ENCODE assay signal across 17 cellular contexts in genomic region chr4:118773082-118773792, GRCh38.
DNase-seq lines count a peak whose midpoint lies in the region; ATAC-seq and TF ChIP-seq lines count a peak whose summit lies in the region.
"Had no signal": no experiment of that assay in that cellular context is flagged by ENCODE, and none has a peak within 500 bp of the region (broad histone marks: within the 10 kb centered on the region; RNA-seq: fewer than 3 reads in every experiment).

No MANE protein-coding gene starts in this region.

- peaks cover 93% of the 10 kb centered on the region for H3F3A ChIP-seq in GM23248 (ENCODE audit: insufficient read depth)

- H3K27ac Mint-ChIP-seq in WTC11: peak overlapping the region; percentile 51; the same call in 1 of the 2 replicates
- H3K27ac Mint-ChIP-seq: activated naive CD8-positive, alpha-beta T cell; effector memory CD8-positive, alpha-beta T cell; naive B cell had no signal

- H3K27ac ChIP-seq in GM23248 (peak overlapping the region; percentile 56), mesenchymal stem cell (ENCODE audit: low read length, poor library complexity, severe bottlenecking) (no peak overlapping the region), stomach (peak overlapping the region in 4 of 5 donors; percentile 42 to 83 (median 66))

- no peak for ATAC-seq in WTC11
- no peak for ATAC-seq in HG02981 (IDR thresholded peaks at IDR 0.05; ENCODE audit: unreplicated experiment)
- no peak for ATAC-seq in GM19397 (IDR thresholded peaks at IDR 0.05; ENCODE audit: unreplicated experiment)
- no peak for ATAC-seq in HG03439 (IDR thresholded peaks at IDR 0.05; ENCODE audit: unreplicated experiment)
- ATAC-seq: activated T-cell treated with anti-CD3 and anti-CD28 coated beads, Interleukin-2, amount 50 U/mL, for 4 hours; effector memory CD8-positive, alpha-beta T cell had no signal

- H2AFZ ChIP-seq in GM23248 (no peak overlapping the region), mesenchymal stem cell (ENCODE audit: low read depth, low read length) (no peak overlapping the region)

- no peak overlapping the region for H3K4me3 Mint-ChIP-seq in WTC11
- H3K4me3 Mint-ChIP-seq: activated naive CD8-positive, alpha-beta T cell; activated T-cell treated with anti-CD3 and anti-CD28 coated beads, Interleukin-2, amount 50 U/mL, for 4 hours; effector memory CD8-positive, alpha-beta T cell; naive B cell had no signal

- 0 out of 2 replicates have a peak, but pooled peaks cover 4% of the 10 kb centered on the region for H4K20me1 ChIP-seq in GM23248 (ENCODE audit: insufficient read depth)

- TF ChIP-seq CTCF in WTC11 (IDR thresholded peaks at IDR 0.05): no peak
- no peak for TF ChIP-seq CTCF in stomach (IDR thresholded peaks at IDR 0.05)

- in situ Hi-C loops in GM23248 (cut with MboI): loop anchor here (25.0 kb wide), 1 partner anchor 189 kb away; no protein-coding TSS in a partner anchor

- no peak overlapping the region for H3K4me3 ChIP-seq in GM23248
- H3K4me3 ChIP-seq in mesenchymal stem cell (ENCODE audit: insufficient read depth in 1 of 2, low read depth in 1 of 2, low read length in 2 of 2): no peak overlapping the region
- H3K4me3 ChIP-seq in stomach: no peak overlapping the region

- H3K36me3 ChIP-seq in GM23248 (ENCODE audit: low read depth) (peaks cover 32% of the 10 kb centered on the region), mesenchymal stem cell (ENCODE audit: control insufficient read depth in 1 of 2, insufficient read depth in 2 of 2, low read depth in 1 of 2, low read length in 2 of 2) (peaks cover 3 to 47% of the 10 kb centered on the region in 2 experiments), stomach (peaks cover 0 to 14% (median 0%) of the 10 kb centered on the region in 4 donors)

- peaks cover 3% of the 10 kb centered on the region for H3K79me1 ChIP-seq in mesenchymal stem cell (replicated peaks; ENCODE audit: low read length, poor library complexity, severe bottlenecking)

- H4K8ac ChIP-seq in mesenchymal stem cell (ENCODE audit: low read length): no peak overlapping the region

- no peak overlapping the region for H3K4ac ChIP-seq in mesenchymal stem cell (ENCODE audit: low read depth in 1 of 2, low read length in 2 of 2)

- H3K9me3 Mint-ChIP-seq in WTC11: peaks cover 5% of the 10 kb centered on the region
- H3K9me3 Mint-ChIP-seq: activated T-cell treated with anti-CD3 and anti-CD28 coated beads, Interleukin-2, amount 50 U/mL, for 4 hours; effector memory CD8-positive, alpha-beta T cell had no signal

- peaks cover 9% of the 10 kb centered on the region for H3K36me3 Mint-ChIP-seq in WTC11
- H3K36me3 Mint-ChIP-seq: naive B cell had no signal

- no peaks in the 10 kb centered on the region for H3K9me2 ChIP-seq in GM23248 (ENCODE audit: insufficient read depth)

- 35 to 38% methylated on average over 2 of the region's 2 CpGs for WGBS in GM23248 (ENCODE audit: low coverage in 1 of 2, low lambda C conversion rate in 2 of 2, missing lambda C conversion rate in 2 of 2), 2 experiments
- WGBS in mesenchymal stem cell: 92% methylated on average over 1 of the region's 2 CpGs
- WGBS in stomach, 5 donors: 66 to 80% (median 74%) methylated on average over 2 of the region's 2 CpGs

- H3K27me3 ChIP-seq in GM23248 (replicated peaks; ENCODE audit: insufficient read depth) (no peaks in the 10 kb centered on the region), mesenchymal stem cell (ENCODE audit: control insufficient read depth in 1 of 2, insufficient read depth in 1 of 2, low read length in 2 of 2) (no peaks in the 10 kb centered on the region), stomach (no peaks in the 10 kb centered on the region)

- no peak for TF ChIP-seq POLR2A in stomach (IDR thresholded peaks at IDR 0.05)

- H2BK12ac ChIP-seq in mesenchymal stem cell (ENCODE audit: low read length in 2 of 2): no peak overlapping the region

- no peaks in the 10 kb centered on the region for H3K27me3 Mint-ChIP-seq in WTC11 (ENCODE audit: low read depth)
- H3K27me3 Mint-ChIP-seq: activated naive CD8-positive, alpha-beta T cell; effector memory CD8-positive, alpha-beta T cell; naive B cell had no signal

- H3K4me2 ChIP-seq in GM23248 (ENCODE audit: unreplicated experiment): peak overlapping the region; percentile 48
- no peak overlapping the region for H3K4me2 ChIP-seq in mesenchymal stem cell (ENCODE audit: low read length, poor library complexity, severe bottlenecking)

- no peak overlapping the region for H4K91ac ChIP-seq in mesenchymal stem cell (ENCODE audit: low read length)

- peaks cover 51% of the 10 kb centered on the region for H3K4me1 ChIP-seq in GM23248 (ENCODE audit: insufficient read depth)
- H3K4me1 ChIP-seq in mesenchymal stem cell (ENCODE audit: control insufficient read depth, insufficient read depth, low read depth, low read length): peaks cover 2% of the 10 kb centered on the region
- peaks cover 0 to 81% (median 41%) of the 10 kb centered on the region in 4 donors for H3K4me1 ChIP-seq in stomach

- H3K9ac ChIP-seq in GM23248 (peak overlapping the region; percentile 15; the same call in 1 of the 2 replicates), mesenchymal stem cell (ENCODE audit: low read length) (peak overlapping the region; percentile 35)

- intact Hi-C loops in stomach (cut with DNase I; ENCODE audit: low total_unique reads): loop anchor here (10.0 kb wide), 1 partner anchor 92 kb away; no protein-coding TSS in a partner anchor

- H2BK15ac ChIP-seq in mesenchymal stem cell (ENCODE audit: low read depth, poor library complexity, severe bottlenecking): no peak overlapping the region

- H2AK5ac ChIP-seq in mesenchymal stem cell (ENCODE audit: low read length, severe bottlenecking): no peak overlapping the region

- no peak overlapping the region for H2BK5ac ChIP-seq in mesenchymal stem cell (ENCODE audit: low read depth, low read length, poor library complexity, severe bottlenecking)

- peak; percentile 46 for DNase-seq in GM23248
- no peak for DNase-seq in WTC11 (ENCODE audit: low spot score)
- no peak for DNase-seq in mesenchymal stem cell
- no peak for DNase-seq in stomach
- no peak for DNase-seq in stimulated activated CD4-positive, alpha-beta T cell treated with anti-CD3 and anti-CD28 coated beads, Interleukin-4, amount 100 ng/mL, for 1 hour
- DNase-seq: activated CD4-positive, alpha-beta T cell treated with anti-CD3 and anti-CD28 coated beads, Interleukin-2, amount 50 U/mL, for 48 hours; activated T-cell treated with anti-CD3 and anti-CD28 coated beads, Interleukin-2, amount 50 U/mL, for 4 hours; central memory CD4-positive, alpha-beta T cell; effector memory CD8-positive, alpha-beta T cell; left ventricle myocardium superior; MV-4-11; naive B cell; NCI-H774 had no signal

- POLR2A ChIA-PET in WTC11 (lab: Charles Lee): no interaction called here

- no peak overlapping the region for H3K14ac ChIP-seq in mesenchymal stem cell (ENCODE audit: low read length in 2 of 2)

- H3K18ac ChIP-seq in mesenchymal stem cell (ENCODE audit: low read depth in 1 of 2, low read length in 2 of 2): no peak overlapping the region

- H3K23ac ChIP-seq in mesenchymal stem cell (ENCODE audit: low read length in 2 of 2): no peak overlapping the region

- no peaks in the 10 kb centered on the region for H3K9me3 ChIP-seq in GM23248 (ENCODE audit: low read depth)
- no peaks in the 10 kb centered on the region for H3K9me3 ChIP-seq in mesenchymal stem cell (ENCODE audit: control insufficient read depth, low read length)
- H3K9me3 ChIP-seq in stomach: no peaks in the 10 kb centered on the region

- H3K79me2 ChIP-seq in GM23248 (ENCODE audit: insufficient read depth): peaks cover 83% of the 10 kb centered on the region

- peaks cover 25% of the 10 kb centered on the region for H3K4me1 Mint-ChIP-seq in WTC11
- H3K4me1 Mint-ChIP-seq: naive B cell had no signal

- CTCF ChIA-PET in WTC11 (lab: Charles Lee): interaction anchor here (1.7 to 3.6 kb wide), 4 partner anchors 92 to 196 kb away, joined by 4 to 13 read pairs (median 11); no protein-coding TSS in a partner anchor

- no peak for TF ChIP-seq EP300 in stomach (IDR thresholded peaks at IDR 0.05)

- H2BK120ac ChIP-seq in mesenchymal stem cell (ENCODE audit: low read depth, low read length): no peak overlapping the region

TF ChIP-seq in WTC11, 78 proteins besides CTCF, POLR2A, EP300 and RAD21 (continues in another document):
- no peak for TF ChIP-seq USF1 (CRISPR knock-in tag; IDR thresholded peaks at IDR 0.05)
- no peak for TF ChIP-seq MLX (CRISPR knock-in tag; IDR thresholded peaks at IDR 0.05)
- TF ChIP-seq AR (CRISPR knock-in tag; IDR thresholded peaks at IDR 0.05): no peak
